In the genomic region with DNA sequence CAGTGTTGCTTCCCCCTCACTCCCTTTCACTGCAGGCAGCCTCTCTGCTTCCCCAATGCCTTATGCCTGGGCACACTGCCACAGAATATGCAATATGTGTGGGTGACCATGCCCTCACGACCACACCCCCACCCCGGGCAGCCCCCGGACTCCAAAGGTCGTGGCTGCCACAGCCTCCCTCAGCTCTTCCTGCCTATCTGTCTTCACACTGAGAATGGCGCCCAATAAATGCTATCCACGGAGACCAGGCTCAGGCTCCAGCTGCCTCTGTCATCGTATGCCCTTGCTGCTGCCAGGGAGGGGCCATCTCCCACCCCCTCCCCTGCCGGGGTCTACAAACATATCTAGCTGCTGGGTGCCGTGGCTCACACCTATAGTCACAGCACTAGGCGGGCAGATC, we compare ENCODE assay signal across 28 cellular contexts. TPM values are rescaled to one million over a fixed set of nuclear protein-coding genes. Genes with fewer than 3 reads are reported as not detected.
"Had no signal": no experiment of that assay in that cellular context is flagged by ENCODE, and none has a peak within 500 bp of the region (broad histone marks: within the 10 kb centered on the region; RNA-seq: fewer than 3 reads in every experiment).

No MANE protein-coding gene starts in this region.

- DNase-seq: activated CD4-positive, alpha-beta T cell treated with anti-CD3 and anti-CD28 coated beads for 36 hours; activated CD4-positive, alpha-beta T cell treated with anti-CD3 and anti-CD28 coated beads, Interleukin-2, amount 10 ng/mL, durations not matched to agents 7 days and 5 days; activated CD4-positive, alpha-beta T cell treated with anti-CD3 and anti-CD28 coated beads, Interleukin-2, amount 50 U/mL, for 48 hours; activated CD8-positive, alpha-beta T cell treated with anti-CD3 and anti-CD28 coated beads, Interleukin-2, amount 10 ng/mL, durations not matched to agents 7 days and 5 days; activated naive CD4-positive, alpha-beta T cell treated with anti-CD3 and anti-CD28 coated beads, Interleukin-2, amount 10 ng/mL, durations not matched to agents 7 days and 5 days; activated naive CD8-positive, alpha-beta T cell treated with anti-CD3 and anti-CD28 coated beads, Interleukin-2, amount 50 U/mL, for 24 hours; activated T-cell treated with anti-CD3 and anti-CD28 coated beads, Interleukin-2, amount 50 U/mL, for 24 hours; amniotic stem cell; aorta; NCI-H1092 treated with DMSO at 0.1 percent for 48 hours; NCI-H1417; NCI-H146; NCI-H187; NCI-H2029 treated with DMSO at 0.1 percent for 48 hours; NCI-H2107; NCI-H2171 treated with DMSO at 0.1 percent for 48 hours; NCI-H226; NCI-H446 treated with DMSO at 0.1 percent for 48 hours; NCI-H524; NCI-H69; SHP77; SK-N-SH had no signal

- H3K4me3 ChIP-seq: cardiac muscle cell, K562, SJSA1 had no signal

- H3K4me1 ChIP-seq: SJSA1 had no signal

- H3K27ac ChIP-seq: cardiac muscle cell, SJSA1 had no signal

- H3K9me3 ChIP-seq: SJSA1, SK-N-SH had no signal

- ATAC-seq: activated CD4-positive, alpha-beta T cell treated with anti-CD3 and anti-CD28 coated beads for 36 hours; activated CD4-positive, CD25-positive, alpha-beta regulatory T cell treated with anti-CD3 and anti-CD28 coated beads, Interleukin-2, amount 50 U/mL, for 24 hours; activated CD8-positive, alpha-beta T cell treated with anti-CD3 and anti-CD28 coated beads, Interleukin-2, amount 10 ng/mL, durations not matched to agents 7 days and 5 days; activated naive CD8-positive, alpha-beta T cell treated with anti-CD3 and anti-CD28 coated beads, Interleukin-2, amount 50 U/mL, for 24 hours; K562; Panc1; WTC11 had no signal

- H3K4me2 ChIP-seq: SK-N-SH had no signal

- FAIRE-seq: K562 had no signal

- H3K27me3 ChIP-seq: cardiac muscle cell had no signal

- H3K9ac ChIP-seq: SK-N-SH had no signal

- H3K36me3 ChIP-seq: cardiac muscle cell, SJSA1 had no signal

RNA-seq across cellular contexts. Expression of a gene that starts 38.4 kb away (rescaled TPM):
- total RNA-seq: activated CD4-positive, alpha-beta T cell treated with anti-CD3 and anti-CD28 coated beads for 36 hours; activated CD4-positive, alpha-beta T cell treated with anti-CD3 and anti-CD28 coated beads, Interleukin-2, amount 10 ng/mL, durations not matched to agents 7 days and 5 days; activated CD8-positive, alpha-beta T cell treated with anti-CD3 and anti-CD28 coated beads, Interleukin-2, amount 10 ng/mL, durations not matched to agents 7 days and 5 days; SJSA1 had no signal

RNA-seq across cellular contexts. Expression of a gene that starts 54.9 kb away (rescaled TPM):
- polyA plus RNA-seq: aorta had no signal
